In genomic region chr20:19756756-19757486, GRCh38 we compare ENCODE assay signal across 9 cellular contexts. TPM values are rescaled to one million over a fixed set of nuclear protein-coding genes. Genes with fewer than 3 reads are reported as not detected.
DNase-seq lines count a peak whose midpoint lies in the region; ATAC-seq and TF ChIP-seq lines count a peak whose summit lies in the region.
"Had no signal": no experiment of that assay in that cellular context is flagged by ENCODE, and none has a peak within 500 bp of the region (broad histone marks: within the 10 kb centered on the region; RNA-seq: fewer than 3 reads in every experiment).

No MANE protein-coding gene starts in this region.

- peak in 1 of 2 donors; percentile 39 for TF ChIP-seq POLR2A in uterus (IDR thresholded peaks at IDR 0.05)

- TF ChIP-seq RAD21 in SK-N-SH (IDR thresholded peaks at IDR 0.05; ENCODE audit: low read length) = no peak

- H3K27ac ChIP-seq in SK-N-SH (ENCODE audit: low read depth in 2 of 2, low read length in 1 of 2) (peak overlapping the region; percentile 82 to 84; a peak in 3 of 4 replicates), mesodermal cell (ENCODE audit: low read depth, low read length, severe bottlenecking) (peak overlapping the region; percentile 97), uterus (peak overlapping the region; percentile 95 to 96)

- peaks cover 9% of the 10 kb centered on the region; the same call in 1 of the 2 replicates for H3K79me2 ChIP-seq in SK-N-SH (ENCODE audit: insufficient read depth)

- DNase-seq in SK-N-SH = no peak
- no peak for DNase-seq in cardiac fibroblast (ENCODE audit: low read depth in 2 of 2)
- DNase-seq in uterus = no peak
- no peak for DNase-seq in C1 segment of cervical spinal cord (lab: John Stamatoyannopoulos, UW)
- DNase-seq in OCI-M1 (lab: John Stamatoyannopoulos, UW) = no peak
- DNase-seq in NCI-H446 (lab: John Stamatoyannopoulos, UW) = no peak
- DNase-seq: CD4-positive, alpha-beta memory T cell had no signal

- intact Hi-C loops in uterus (cut with DNase I; ENCODE audit: low total_unique reads) = no loop called here

- H4K20me1 ChIP-seq in SK-N-SH (ENCODE audit: insufficient read depth) = no peaks in the 10 kb centered on the region

- no peak for TF ChIP-seq EP300 in SK-N-SH (IDR thresholded peaks at IDR 0.05; ENCODE audit: borderline replicate concordance in 1 of 2, low read depth in 1 of 2, low read length in 1 of 2)

- H3K27me3 ChIP-seq in SK-N-SH (ENCODE audit: insufficient read depth) (no peaks in the 10 kb centered on the region), uterus (no peaks in the 10 kb centered on the region)

- peak overlapping the region; percentile 92 for H3K9ac ChIP-seq in SK-N-SH

- WGBS in SK-N-SH (ENCODE audit: low lambda C conversion rate) = 53% methylated on average over 17 of the region's 22 CpGs
- WGBS in mesodermal cell (ENCODE audit: insufficient coverage in 2 of 2), 2 experiments = 24 to 25% methylated on average over 17 to 19 of the region's 22 CpGs

- no peaks in the 10 kb centered on the region for H3F3A ChIP-seq in SK-N-SH (replicated peaks; ENCODE audit: insufficient read depth)

- POLR2A ChIA-PET in SK-N-SH (lab: Yijun Ruan, JAX) = no interaction called here

- H3K9me3 ChIP-seq in SK-N-SH (no peaks in the 10 kb centered on the region), mesodermal cell (ENCODE audit: control insufficient read depth, low read length) (no peaks in the 10 kb centered on the region), uterus (no peaks in the 10 kb centered on the region)

- no peak for ATAC-seq in SK-N-SH treated with all-trans-retinoic acid at 6 μM for 48 hours

- no peaks in the 10 kb centered on the region for H3K9me2 ChIP-seq in SK-N-SH

- peaks cover 9 to 17% of the 10 kb centered on the region in 2 experiments for H3K4me1 ChIP-seq in SK-N-SH (ENCODE audit: control insufficient read depth in 1 of 2, insufficient read depth in 2 of 2, low read depth in 1 of 2, low read length in 1 of 2)
- peaks cover 20% of the 10 kb centered on the region for H3K4me1 ChIP-seq in mesodermal cell (ENCODE audit: control insufficient read depth, insufficient read depth, low read length, poor library complexity, severe bottlenecking)
- H3K4me1 ChIP-seq in uterus = peaks cover 0 to 4% of the 10 kb centered on the region in 2 donors

- H2AFZ ChIP-seq in SK-N-SH (ENCODE audit: low read depth) = peak overlapping the region; percentile 96

- CTCF ChIA-PET in SK-N-SH (lab: Yijun Ruan, JAX) = interaction anchor here (0.6 to 1.4 kb wide), 4 partner anchors 28 to 266 kb away, joined by 3 to 5 read pairs (median 3); partner anchors contain the start of gene NAA20

- peaks cover 0 to 2% of the 10 kb centered on the region in 2 experiments for H3K36me3 ChIP-seq in SK-N-SH (replicated peaks in 1 of 2; ENCODE audit: control insufficient read depth in 1 of 2, insufficient read depth in 2 of 2, low read length in 1 of 2)
- H3K36me3 ChIP-seq in mesodermal cell (ENCODE audit: control insufficient read depth, insufficient read depth, low read length) = peaks cover 15% of the 10 kb centered on the region
- no peaks in the 10 kb centered on the region for H3K36me3 ChIP-seq in uterus

- no peak for TF ChIP-seq CTCF in SK-N-SH (IDR thresholded peaks at IDR 0.05)
- TF ChIP-seq CTCF in cardiac fibroblast (IDR thresholded peaks at IDR 0.05; ENCODE audit: low read depth, low read length) = no peak
- no peak for TF ChIP-seq CTCF in uterus (IDR thresholded peaks at IDR 0.05)

- H3K4me3 ChIP-seq in SK-N-SH (ENCODE audit: low read depth in 2 of 2, low read length in 1 of 2) (peak overlapping the region; percentile 84 to 91), cardiac fibroblast (replicated peaks in 1 of 2; ENCODE audit: low read depth in 2 of 2, low read length in 2 of 2) (peak overlapping the region; percentile 84 to 90), mesodermal cell (ENCODE audit: extremely low read depth, insufficient read depth, low read length, poor library complexity, severe bottlenecking) (peak overlapping the region; percentile 86), uterus (peak overlapping the region; percentile 73 to 82)

- H3K4me2 ChIP-seq in SK-N-SH = peak overlapping the region; percentile 99

TF ChIP-seq in SK-N-SH, 30 proteins besides CTCF, POLR2A, EP300 and RAD21:
- TF ChIP-seq PBX3 (IDR thresholded peaks at IDR 0.05) (no peak), YY1 (IDR thresholded peaks at IDR 0.05; ENCODE audit: low read depth) (no peak)

TF ChIP-seq in SK-N-SH treated with all-trans-retinoic acid at 6 μM for 48 hours, 23 proteins besides CTCF, POLR2A, EP300 and RAD21:
- no peak for TF ChIP-seq GLIS3 (CRISPR knock-in tag; IDR thresholded peaks at IDR 0.05)
- no peak for TF ChIP-seq ZNF70 (CRISPR knock-in tag; IDR thresholded peaks at IDR 0.05)
- TF ChIP-seq ZC3H10 (CRISPR knock-in tag; IDR thresholded peaks at IDR 0.05) = no peak
- no peak for TF ChIP-seq SNAI2 (CRISPR knock-in tag; IDR thresholded peaks at IDR 0.05)
- no peak for TF ChIP-seq PPARA (CRISPR knock-in tag; IDR thresholded peaks at IDR 0.05; ENCODE audit: borderline replicate concordance)

RNA-seq across cellular contexts. Expression of gene RIN2, which starts 1.1 kb away (rescaled TPM):
- polyA plus RNA-seq in SK-N-SH (2012; rRNA removed) = 6.3 and 6.8 TPM in 2 replicates
- 4.6 and 6.0 TPM in 2 replicates for polyA plus RNA-seq in SK-N-SH (2012; cell fraction: cytosol; rRNA removed)
- polyA plus RNA-seq in SK-N-SH (2012; cell fraction: nucleus; rRNA removed) = 8.6 and 11.2 TPM in 2 replicates
- 39.8 TPM for polyA plus RNA-seq in mesodermal cell (2013, experiment 1 of 2)
- 32.0 TPM for polyA plus RNA-seq in mesodermal cell (2013, experiment 2 of 2)
- total RNA-seq in uterus = 10 to 100 TPM; 29.7 to 77.5 (median 59.6) TPM
- polyA plus RNA-seq: CD4-positive, alpha-beta memory T cell had no signal
